10 cellular contexts compared by ENCODE assay signal in the genomic region with DNA sequence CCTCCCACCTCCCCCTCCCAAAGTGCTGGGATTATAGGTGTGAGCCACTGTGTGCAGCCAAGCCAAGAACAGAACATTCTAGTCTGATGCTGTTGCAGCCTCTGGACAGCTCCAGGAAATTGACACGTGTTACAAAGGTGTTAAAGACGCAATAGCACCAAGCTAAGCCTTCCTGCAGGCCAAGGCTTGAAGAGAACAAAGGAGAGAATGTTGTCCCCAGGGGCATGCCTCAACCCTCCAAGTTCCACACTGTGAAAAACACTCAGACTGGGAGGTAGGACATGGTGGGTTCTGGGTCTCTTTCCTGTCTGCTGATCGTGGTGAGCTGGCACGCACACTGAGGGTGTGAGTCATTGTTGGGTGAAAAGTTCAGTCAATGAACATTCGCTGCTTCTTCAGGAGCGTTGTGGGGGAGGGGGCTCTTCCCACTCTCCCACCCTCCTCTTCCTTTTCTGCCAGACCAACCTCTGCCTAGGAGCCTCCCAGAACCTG. TPM values are rescaled to one million over a fixed set of nuclear protein-coding genes. Genes with fewer than 3 reads are reported as not detected.
DNase-seq lines count a peak whose midpoint lies in the region; ATAC-seq and TF ChIP-seq lines count a peak whose summit lies in the region.
"Had no signal": no experiment of that assay in that cellular context is flagged by ENCODE, and none has a peak within 500 bp of the region (broad histone marks: within the 10 kb centered on the region; RNA-seq: fewer than 3 reads in every experiment).

No MANE protein-coding gene starts in this region.

- H3K4me2 ChIP-seq in fibroblast of lung (ENCODE audit: extremely low read depth, insufficient read depth, low read length) = peak overlapping the region; percentile 35

- peak; percentile 13 for DNase-seq in activated naive CD4-positive, alpha-beta T cell treated with anti-CD3 and anti-CD28 coated beads for 36 hours
- no peak for DNase-seq in activated naive CD4-positive, alpha-beta T cell treated with anti-CD3 and anti-CD28 coated beads, Interleukin-2, amount 10 ng/mL, durations not matched to agents 7 days and 5 days
- DNase-seq in SK-MEL-5 (ENCODE audit: low read depth, low spot score) (peak; percentile 13), fibroblast of lung (ENCODE audit: low read depth in 2 of 2) (peak; percentile 33 to 84), DMS53 (lab: John Stamatoyannopoulos, UW) (no peak), 8988T (no peak), RPMI8226 (no peak)
- DNase-seq: uterus had no signal

- in situ Hi-C loops in SK-MEL-5 (cut with HindIII; ENCODE audit: low pct_unique_long_range_greater_than_20kb, low sequenced_read_pairs) = loop anchor here (25.0 kb wide), 1 partner anchor 141 kb away; no protein-coding TSS in a partner anchor

- H3K27me3 ChIP-seq in fibroblast of lung (ENCODE audit: control insufficient read depth, insufficient read depth, low read length) = no peaks in the 10 kb centered on the region
- H3K27me3 ChIP-seq: uterus had no signal

- intact Hi-C loops in activated naive CD4-positive, alpha-beta T cell treated with anti-CD3 and anti-CD28 coated beads for 36 hours (cut with micrococcal nuclease) = no loop called here

- no peak overlapping the region for H2AFZ ChIP-seq in fibroblast of lung (ENCODE audit: low read length)

- no peaks in the 10 kb centered on the region for H3K4me1 ChIP-seq in fibroblast of lung (ENCODE audit: control insufficient read depth, extremely low read depth, insufficient read depth, low read length)
- H3K4me1 ChIP-seq: uterus had no signal

- peaks cover 4% of the 10 kb centered on the region for H3K4me1 Mint-ChIP-seq in activated naive CD4-positive, alpha-beta T cell treated with anti-CD3 and anti-CD28 coated beads for 36 hours (ENCODE audit: low read depth)
- peaks cover 3% of the 10 kb centered on the region for H3K4me1 Mint-ChIP-seq in activated naive CD4-positive, alpha-beta T cell treated with anti-CD3 and anti-CD28 coated beads, Interleukin-2, amount 10 ng/mL, durations not matched to agents 7 days and 5 days
- H3K4me1 Mint-ChIP-seq in stimulated activated memory B cell treated with anti-CD40 and anti-IgM and Interleukin-4, amounts not matched to agents 10 μg/mL and 1 μg/mL and 100 μg/mL, for 72 hours = no peaks in the 10 kb centered on the region

- H3K9ac ChIP-seq in fibroblast of lung (ENCODE audit: insufficient read depth, low read length) = no peak overlapping the region

- H3K36me3 Mint-ChIP-seq in activated naive CD4-positive, alpha-beta T cell treated with anti-CD3 and anti-CD28 coated beads for 36 hours (ENCODE audit: low read depth) = no peaks in the 10 kb centered on the region
- H3K36me3 Mint-ChIP-seq in activated naive CD4-positive, alpha-beta T cell treated with anti-CD3 and anti-CD28 coated beads, Interleukin-2, amount 10 ng/mL, durations not matched to agents 7 days and 5 days = no peaks in the 10 kb centered on the region
- peaks cover 6% of the 10 kb centered on the region for H3K36me3 Mint-ChIP-seq in stimulated activated memory B cell treated with anti-CD40 and anti-IgM and Interleukin-4, amounts not matched to agents 10 μg/mL and 1 μg/mL and 100 μg/mL, for 72 hours

- H3K27ac ChIP-seq in fibroblast of lung (ENCODE audit: insufficient read depth, low read length) = no peak overlapping the region
- H3K27ac ChIP-seq: uterus had no signal

- TF ChIP-seq CTCF in fibroblast of lung (conservative IDR thresholded peaks at IDR 0.05 in 1 of 2, IDR thresholded peaks at IDR 0.05 in 1 of 2; ENCODE audit: low read depth in 1 of 2, low read length in 2 of 2) = no peak

- CTCF ChIA-PET in activated naive CD4-positive, alpha-beta T cell treated with anti-CD3 and anti-CD28 coated beads for 36 hours (lab: Charles Lee) = interaction anchor here (0.6 kb wide), 1 partner anchor 166 kb away, joined by 5 read pairs; no protein-coding TSS in a partner anchor
- CTCF ChIA-PET in activated naive CD4-positive, alpha-beta T cell treated with anti-CD3 and anti-CD28 coated beads, Interleukin-2, amount 10 ng/mL, durations not matched to agents 7 days and 5 days (lab: Charles Lee) = no interaction called here

- no peak overlapping the region for H3K4me3 Mint-ChIP-seq in activated naive CD4-positive, alpha-beta T cell treated with anti-CD3 and anti-CD28 coated beads for 36 hours
- no peak overlapping the region for H3K4me3 Mint-ChIP-seq in activated naive CD4-positive, alpha-beta T cell treated with anti-CD3 and anti-CD28 coated beads, Interleukin-2, amount 10 ng/mL, durations not matched to agents 7 days and 5 days
- no peak overlapping the region for H3K4me3 Mint-ChIP-seq in stimulated activated memory B cell treated with anti-CD40 and anti-IgM and Interleukin-4, amounts not matched to agents 10 μg/mL and 1 μg/mL and 100 μg/mL, for 72 hours

- H3K9me3 Mint-ChIP-seq in activated naive CD4-positive, alpha-beta T cell treated with anti-CD3 and anti-CD28 coated beads for 36 hours = no peaks in the 10 kb centered on the region
- H3K9me3 Mint-ChIP-seq in activated naive CD4-positive, alpha-beta T cell treated with anti-CD3 and anti-CD28 coated beads, Interleukin-2, amount 10 ng/mL, durations not matched to agents 7 days and 5 days = no peaks in the 10 kb centered on the region
- H3K9me3 Mint-ChIP-seq in stimulated activated memory B cell treated with anti-CD40 and anti-IgM and Interleukin-4, amounts not matched to agents 10 μg/mL and 1 μg/mL and 100 μg/mL, for 72 hours = peaks cover 10% of the 10 kb centered on the region
- H3K9me3 Mint-ChIP-seq: activated T-helper 2 cell treated with anti-CD3 and anti-CD28 coated beads, Interferon-gamma antibody, Interleukin-2, Interleukin-4, amounts not matched to agents 10 μg/mL and 5 μg/mL and 100 μg/mL, durations not matched to agents 14 hours and 24 hours and 36 hours had no signal

- no peaks in the 10 kb centered on the region for H3K36me3 ChIP-seq in fibroblast of lung (ENCODE audit: control insufficient read depth, insufficient read depth, low read length)
- H3K36me3 ChIP-seq: uterus had no signal

- ATAC-seq in stimulated activated memory B cell treated with anti-CD40 and anti-IgM and Interleukin-4, amounts not matched to agents 10 μg/mL and 1 μg/mL and 100 μg/mL, for 72 hours = peak; percentile 48

- no peak overlapping the region for H3K27ac Mint-ChIP-seq in activated naive CD4-positive, alpha-beta T cell treated with anti-CD3 and anti-CD28 coated beads for 36 hours
- H3K27ac Mint-ChIP-seq in activated naive CD4-positive, alpha-beta T cell treated with anti-CD3 and anti-CD28 coated beads, Interleukin-2, amount 10 ng/mL, durations not matched to agents 7 days and 5 days = no peak overlapping the region
- no peak overlapping the region for H3K27ac Mint-ChIP-seq in stimulated activated memory B cell treated with anti-CD40 and anti-IgM and Interleukin-4, amounts not matched to agents 10 μg/mL and 1 μg/mL and 100 μg/mL, for 72 hours
- H3K27ac Mint-ChIP-seq: activated T-helper 2 cell treated with anti-CD3 and anti-CD28 coated beads, Interferon-gamma antibody, Interleukin-2, Interleukin-4, amounts not matched to agents 10 μg/mL and 5 μg/mL and 100 μg/mL, durations not matched to agents 14 hours and 24 hours and 36 hours had no signal

- H3K9me3 ChIP-seq in fibroblast of lung (ENCODE audit: control insufficient read depth, insufficient read depth, low read depth, low read length) = no peaks in the 10 kb centered on the region
- H3K9me3 ChIP-seq: uterus had no signal

- no peaks in the 10 kb centered on the region for H4K20me1 ChIP-seq in fibroblast of lung (ENCODE audit: control insufficient read depth, extremely low read depth, insufficient read depth, low read length)

- H3K4me3 ChIP-seq in fibroblast of lung (replicated peaks in 1 of 4; ENCODE audit: control extremely low read depth in 1 of 4, insufficient read depth in 1 of 4, low read depth in 3 of 4, low read length in 4 of 4) = no peak overlapping the region
- H3K4me3 ChIP-seq: uterus had no signal

- no peaks in the 10 kb centered on the region for H3K79me2 ChIP-seq in fibroblast of lung (ENCODE audit: control insufficient read depth, insufficient read depth, low read length)

- peaks cover 25% of the 10 kb centered on the region for H3K27me3 Mint-ChIP-seq in activated naive CD4-positive, alpha-beta T cell treated with anti-CD3 and anti-CD28 coated beads for 36 hours (ENCODE audit: low read depth)
- peaks cover 28% of the 10 kb centered on the region for H3K27me3 Mint-ChIP-seq in activated naive CD4-positive, alpha-beta T cell treated with anti-CD3 and anti-CD28 coated beads, Interleukin-2, amount 10 ng/mL, durations not matched to agents 7 days and 5 days
- peaks cover 60% of the 10 kb centered on the region for H3K27me3 Mint-ChIP-seq in stimulated activated memory B cell treated with anti-CD40 and anti-IgM and Interleukin-4, amounts not matched to agents 10 μg/mL and 1 μg/mL and 100 μg/mL, for 72 hours

RNA-seq across cellular contexts. Expression of gene PTPRS, which starts 5.3 kb away (rescaled TPM):
- total RNA-seq in activated naive CD4-positive, alpha-beta T cell treated with anti-CD3 and anti-CD28 coated beads for 36 hours = 1 to 10 TPM; 1.3 to 1.4 TPM
- 74.6 and 79.7 TPM in 2 replicates for total RNA-seq in SK-MEL-5 (2014; rRNA removed; shearing (Covaris generic))
- polyA plus RNA-seq in SK-MEL-5 (2015; cell fraction: cytosol; rRNA removed) = 87.9 and 123 TPM in 2 replicates
- 76.4 and 80.9 TPM in 2 replicates for polyA plus RNA-seq in SK-MEL-5 (2015; cell fraction: nucleus; rRNA removed)
- 129 and 136 TPM in 2 replicates for total RNA-seq in fibroblast of lung
- 27.9 and 35.5 TPM in 2 replicates for polyA plus RNA-seq in fibroblast of lung
- 36.8 and 38.4 TPM in 2 replicates for polyA plus RNA-seq in fibroblast of lung (2012)
- 239 and 266 TPM in 2 replicates for polyA minus RNA-seq in fibroblast of lung (ENCODE audit: low replicate concordance)

Comparison
In these comparisons a context has a peak if more than half of its experiments do, and no peak if none do; other contexts are left out.
1. DNase-seq: peak in activated naive CD4-positive, alpha-beta T cell treated with anti-CD3 and anti-CD28 coated beads for 36 hours (single experiment), SK-MEL-5 (single experiment) and fibroblast of lung (2 of 2); none in activated naive CD4-positive, alpha-beta T cell treated with anti-CD3 and anti-CD28 coated beads, Interleukin-2, amount 10 ng/mL, durations not matched to agents 7 days and 5 days (single experiment), DMS53 (single experiment), 8988T (single experiment) and RPMI8226 (single experiment).
2. RNA of gene PTPRS, which starts 5.3 kb away (total RNA-seq): 129 to 136 TPM in fibroblast of lung and 74.6 to 79.7 TPM in SK-MEL-5; 1.3 to 1.4 TPM in activated naive CD4-positive, alpha-beta T cell treated with anti-CD3 and anti-CD28 coated beads for 36 hours; every median in the first group is over 10 times any median in the second.